Comparison of ENCODE assay signal across 14 cellular contexts in the genomic region with DNA sequence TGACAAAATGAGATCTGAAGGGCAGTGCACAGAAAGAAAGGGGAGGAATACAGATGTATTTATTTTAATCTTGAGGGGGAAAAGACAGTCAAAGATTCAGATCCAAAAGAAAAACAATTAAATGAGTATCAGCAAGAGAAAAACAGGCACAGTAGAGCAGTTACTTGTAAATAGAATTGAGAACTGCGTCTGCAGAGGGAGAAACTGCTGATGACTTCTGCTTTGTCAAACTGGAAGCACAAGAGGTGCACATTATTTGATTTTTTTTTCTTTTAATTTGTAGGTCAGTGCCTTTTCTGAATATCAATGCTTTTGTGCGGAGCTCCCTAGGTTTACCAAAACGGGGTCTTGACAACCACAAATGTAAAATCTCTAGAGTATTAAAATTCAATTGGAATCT. TPM values are rescaled to one million over a fixed set of nuclear protein-coding genes. Genes with fewer than 3 reads are reported as not detected.
DNase-seq lines count a peak whose midpoint lies in the region; ATAC-seq and TF ChIP-seq lines count a peak whose summit lies in the region.
"Had no signal": no experiment of that assay in that cellular context is flagged by ENCODE, and none has a peak within 500 bp of the region (broad histone marks: within the 10 kb centered on the region; RNA-seq: fewer than 3 reads in every experiment).

No MANE protein-coding gene starts in this region.

- no peak overlapping the region for H3K56ac ChIP-seq in mesendoderm (ENCODE audit: low read length)

- H3K27me3 ChIP-seq in Caco-2 (replicated peaks; ENCODE audit: control insufficient read depth, insufficient read depth, low read length) (no peaks in the 10 kb centered on the region), KMS-11 (ENCODE audit: insufficient read depth, low read depth) (no peaks in the 10 kb centered on the region), mesendoderm (ENCODE audit: insufficient read depth, low read length, poor library complexity) (no peaks in the 10 kb centered on the region)

- H3K9me3 Mint-ChIP-seq in Caco-2 (ENCODE audit: unreplicated experiment) (no peaks in the 10 kb centered on the region), chondrocyte (ENCODE audit: low read depth) (no peaks in the 10 kb centered on the region), nephron progenitor cell (no peaks in the 10 kb centered on the region)

- no peak overlapping the region for H4K5ac ChIP-seq in mesendoderm (ENCODE audit: low read length)

- no peak overlapping the region for H3K4me3 ChIP-seq in Caco-2 (ENCODE audit: low read depth, low read length)
- H3K4me3 ChIP-seq in KMS-11 (IDR thresholded peaks at IDR 0.05; ENCODE audit: insufficient read depth, low read depth, low read length) = no peak overlapping the region
- H3K4me3 ChIP-seq in mesendoderm (ENCODE audit: low read length) = no peak overlapping the region
- H3K4me3 ChIP-seq: coronary artery had no signal

- H3K4me3 Mint-ChIP-seq in Caco-2 (ENCODE audit: unreplicated experiment) (no peak overlapping the region), chondrocyte (ENCODE audit: unreplicated experiment) (no peak overlapping the region), nephron progenitor cell (peak overlapping the region; percentile 46)

- H3K27ac ChIP-seq in KMS-11 (peak overlapping the region; percentile 62), mesendoderm (ENCODE audit: low read depth, low read length) (no peak overlapping the region)
- H3K27ac ChIP-seq: coronary artery had no signal

- no peak for TF ChIP-seq CTCF in Caco-2 (IDR thresholded peaks at IDR 0.05; ENCODE audit: insufficient read depth in 1 of 2, low read depth in 1 of 2, low read length in 1 of 2, severe bottlenecking in 1 of 2, unreplicated experiment in 1 of 2)
- TF ChIP-seq CTCF in KMS-11 (conservative IDR thresholded peaks at IDR 0.05; ENCODE audit: low read depth, low read length) = no peak
- no peak for TF ChIP-seq CTCF in chondrocyte (IDR thresholded peaks at IDR 0.05)
- TF ChIP-seq CTCF in nephron progenitor cell (IDR thresholded peaks at IDR 0.05) = no peak
- no peak for TF ChIP-seq CTCF in GM20000 (IDR thresholded peaks at IDR 0.05; ENCODE audit: extremely low read depth, missing control alignments)

- H3K4me1 ChIP-seq in Caco-2 (no peaks in the 10 kb centered on the region; the same call in 1 of the 2 replicates), KMS-11 (ENCODE audit: low read depth, poor library complexity, severe bottlenecking) (peaks cover 46% of the 10 kb centered on the region), mesendoderm (ENCODE audit: control insufficient read depth, low read depth, low read length) (peaks cover 2% of the 10 kb centered on the region)

- ATAC-seq in HG02610 (IDR thresholded peaks at IDR 0.05; ENCODE audit: unreplicated experiment) = no peak

- H3K4me2 ChIP-seq in KMS-11 (peak overlapping the region; percentile 82), mesendoderm (ENCODE audit: low read length) (no peak overlapping the region)

- H3K36me3 Mint-ChIP-seq in Caco-2 (ENCODE audit: insufficient read depth, unreplicated experiment) (peaks cover 87% of the 10 kb centered on the region), chondrocyte (ENCODE audit: low read depth) (peaks cover 9% of the 10 kb centered on the region), nephron progenitor cell (ENCODE audit: low read depth) (peaks cover 60% of the 10 kb centered on the region)

- POLR2A ChIA-PET in Caco-2 (lab: Charles Lee) = no interaction called here

- H2AK5ac ChIP-seq in mesendoderm (ENCODE audit: low read length) = no peak overlapping the region

- DNase-seq in Caco-2 = no peak
- DNase-seq in chondrocyte (ENCODE audit: low spot score) = no peak
- DNase-seq in nephron progenitor cell = no peak
- DNase-seq in mesendoderm = no peak
- DNase-seq in iPS-NIHi7 (ENCODE audit: extremely low spot score) = no peak
- DNase-seq in GM20000 (ENCODE audit: low spot score) = no peak
- DNase-seq: activated CD4-positive, alpha-beta T cell treated with anti-CD3 and anti-CD28 coated beads, Interleukin-2, amount 50 U/mL, for 48 hours; NCI-H1105 treated with DMSO at 0.1 percent for 48 hours; NCI-H2171; SHP77 treated with DMSO at 0.1 percent for 48 hours; stimulated activated CD4-positive, alpha-beta T cell treated with anti-CD3 and anti-CD28 coated beads, Interleukin-2, amount 100 ng/mL, for 48 hours had no signal

- intact Hi-C loops in Caco-2 (cut with micrococcal nuclease; ENCODE audit: unreplicated experiment) = no loop called here

- no peaks in the 10 kb centered on the region for H4K20me1 ChIP-seq in KMS-11 (ENCODE audit: insufficient read depth)

- CTCF ChIA-PET in Caco-2 (lab: Charles Lee) = no interaction called here

- H3K36me3 ChIP-seq in Caco-2 (ENCODE audit: control insufficient read depth, insufficient read depth, low read length) = peaks cover 2% of the 10 kb centered on the region; the same call in 1 of the 2 replicates
- no peaks in the 10 kb centered on the region for H3K36me3 ChIP-seq in KMS-11 (ENCODE audit: insufficient read depth)
- no peaks in the 10 kb centered on the region for H3K36me3 ChIP-seq in mesendoderm (ENCODE audit: control insufficient read depth, insufficient read depth, low read length)

- peaks cover 27% of the 10 kb centered on the region for H3K4me1 Mint-ChIP-seq in Caco-2 (ENCODE audit: low read depth, unreplicated experiment)
- peaks cover 49% of the 10 kb centered on the region for H3K4me1 Mint-ChIP-seq in chondrocyte (ENCODE audit: low read depth)
- H3K4me1 Mint-ChIP-seq in nephron progenitor cell = peaks cover 80% of the 10 kb centered on the region

- no peak overlapping the region for H2BK15ac ChIP-seq in mesendoderm (replicated peaks; ENCODE audit: low read depth)

- peak overlapping the region; percentile 34; the same call in 1 of the 2 replicates for H3K9ac ChIP-seq in KMS-11
- no peak overlapping the region for H3K9ac ChIP-seq in mesendoderm (ENCODE audit: low read length)

- no peak overlapping the region for H4K8ac ChIP-seq in mesendoderm (ENCODE audit: low read depth, low read length)

- H3K27me3 Mint-ChIP-seq in Caco-2 (ENCODE audit: insufficient read depth, unreplicated experiment) (no peaks in the 10 kb centered on the region), chondrocyte (ENCODE audit: low read depth) (no peaks in the 10 kb centered on the region), nephron progenitor cell (ENCODE audit: low read depth, poor library complexity) (no peaks in the 10 kb centered on the region)

- peaks cover 4% of the 10 kb centered on the region for H3K79me1 ChIP-seq in mesendoderm (ENCODE audit: low read length)

- H3K79me2 ChIP-seq in KMS-11 (ENCODE audit: insufficient read depth, low read depth) (no peaks in the 10 kb centered on the region), mesendoderm (ENCODE audit: control insufficient read depth, insufficient read depth, low read length) (peaks cover 5% of the 10 kb centered on the region)

- no CpG with 5 or more reads among the region's 3 CpGs for WGBS in mesendoderm (ENCODE audit: extremely low coverage, insufficient coverage, low lambda C conversion rate)

- no peak overlapping the region for H2BK120ac ChIP-seq in mesendoderm (ENCODE audit: low read depth, low read length)

- no peak overlapping the region; the same call in 1 of the 2 replicates for H2AFZ ChIP-seq in KMS-11 (ENCODE audit: low read depth)

- no peaks in the 10 kb centered on the region for H3K9me3 ChIP-seq in Caco-2

- no TSS peak for BruUV-seq in Caco-2 (replicated peaks; lab: Mats Ljungman, UMichigan)

- H3K23ac ChIP-seq in mesendoderm (ENCODE audit: low read length) = no peak overlapping the region

- no peak overlapping the region for H3K4ac ChIP-seq in mesendoderm (ENCODE audit: low read depth, low read length)

- H2BK5ac ChIP-seq in mesendoderm (ENCODE audit: low read length) = no peak overlapping the region

- H3K27ac Mint-ChIP-seq in Caco-2 (ENCODE audit: unreplicated experiment) = peak overlapping the region; percentile 17
- peak overlapping the region; percentile 58 for H3K27ac Mint-ChIP-seq in chondrocyte (ENCODE audit: unreplicated experiment)
- H3K27ac Mint-ChIP-seq in nephron progenitor cell = peak overlapping the region; percentile 68

- H3K18ac ChIP-seq in mesendoderm (ENCODE audit: low read length) = no peak overlapping the region

RNA-seq across cellular contexts. Expression of a gene that starts 37.3 kb away (rescaled TPM):
- total RNA-seq in Caco-2 (2022) (68.0 and 80.4 TPM in 2 replicates), chondrocyte (36.6 to 54.2 TPM (median 37.1 TPM) in 3 replicates)
- polyA plus RNA-seq in mesendoderm (2013, experiment 1 of 2) = 29.5 TPM
- polyA plus RNA-seq in mesendoderm (2013, experiment 2 of 2) = 30.1 TPM

Comparison
In these comparisons a context has a peak if more than half of its experiments do, and no peak if none do; other contexts are left out.
1. H3K27ac Mint-ChIP-seq: peak in every context shown above with its lines; median percentile 68 in nephron progenitor cell; 58 in chondrocyte; 17 in Caco-2.